1 cellular context compared by ENCODE assay signal in genomic region chr2:229445501-229446294, GRCh38.
TF ChIP-seq lines count a peak whose summit lies in the region.

No MANE protein-coding gene starts in this region.

TF ChIP-seq in SK-N-SH treated with all-trans-retinoic acid at 6 μM for 48 hours, 23 proteins besides CTCF, POLR2A, EP300 and RAD21 (continued from another document):
- no peak for TF ChIP-seq TSHZ2 (CRISPR knock-in tag; IDR thresholded peaks at IDR 0.05)
